Comparison of ENCODE assay signal across 20 cellular contexts in the genomic region with DNA sequence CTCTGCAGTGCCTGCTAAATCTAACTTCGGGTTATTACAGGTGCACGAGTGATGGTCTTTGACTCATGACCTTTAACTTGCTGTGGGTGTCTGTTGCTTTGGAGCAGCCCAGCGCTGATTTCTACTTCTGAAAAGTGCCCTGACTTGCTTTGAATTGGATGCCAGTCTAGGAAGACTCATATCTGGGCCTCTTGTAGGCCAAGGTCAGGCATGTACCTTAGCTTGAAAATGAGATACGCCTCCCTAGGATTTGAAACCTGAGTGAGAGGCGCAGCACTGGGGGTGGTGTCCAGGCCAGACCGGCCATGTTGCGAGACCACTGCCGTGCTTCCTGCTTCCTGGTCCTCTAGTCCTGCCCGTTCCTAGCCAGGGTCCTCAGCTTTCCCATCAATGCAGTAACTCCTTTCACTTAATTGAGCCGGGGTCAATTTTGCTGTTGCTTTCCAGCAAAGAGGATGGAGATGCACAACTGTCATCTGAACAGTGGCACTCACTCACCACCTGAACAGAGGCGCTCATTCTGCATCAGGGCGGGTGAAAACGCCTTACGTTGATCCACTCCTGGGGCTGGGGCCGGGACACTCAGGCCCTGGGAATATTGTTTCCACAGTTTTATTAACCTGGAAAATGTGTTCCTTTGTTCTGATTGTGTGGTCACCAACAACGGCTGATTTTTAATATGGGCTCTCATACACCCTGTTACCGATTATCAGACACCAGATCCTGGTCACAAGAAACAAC. TPM values are rescaled to one million over a fixed set of nuclear protein-coding genes. Genes with fewer than 3 reads are reported as not detected.
DNase-seq lines count a peak whose midpoint lies in the region; ATAC-seq and TF ChIP-seq lines count a peak whose summit lies in the region.
"Had no signal": no experiment of that assay in that cellular context is flagged by ENCODE, and none has a peak within 500 bp of the region (broad histone marks: within the 10 kb centered on the region; RNA-seq: fewer than 3 reads in every experiment).

No MANE protein-coding gene starts in this region.

- no peak for TF ChIP-seq CTCF in coronary artery (IDR thresholded peaks at IDR 0.05)
- no peak for TF ChIP-seq CTCF in gastrocnemius medialis (IDR thresholded peaks at IDR 0.05 in 4 of 5, conservative IDR thresholded peaks at IDR 0.05 in 1 of 5)
- TF ChIP-seq CTCF in CD14-positive monocyte (IDR thresholded peaks at IDR 0.05) = no peak

- no peaks in the 10 kb centered on the region for H3K27me3 ChIP-seq in neuronal stem cell (ENCODE audit: control insufficient read depth in 3 of 3, insufficient read depth in 3 of 3, low read depth in 1 of 3, low read length in 3 of 3)
- H3K27me3 ChIP-seq in gastrocnemius medialis = no peaks in the 10 kb centered on the region

- no peaks in the 10 kb centered on the region for H3K79me1 ChIP-seq in neuronal stem cell (ENCODE audit: low read depth, low read length)

- no peak overlapping the region for H4K8ac ChIP-seq in neuronal stem cell (ENCODE audit: low read depth, low read length)

- no peak overlapping the region for H2BK120ac ChIP-seq in neuronal stem cell (ENCODE audit: low read depth, low read length)

- peaks cover 0 to 3% (median 0%) of the 10 kb centered on the region in 7 donors for H3K9me3 Mint-ChIP-seq in CD14-positive monocyte

- H3K4me3 ChIP-seq in coronary artery (no peak overlapping the region), neuronal stem cell (ENCODE audit: low read length in 2 of 2) (no peak overlapping the region), gastrocnemius medialis (no peak overlapping the region)
- H3K4me3 ChIP-seq: A549 had no signal

- H2AFZ ChIP-seq in neuronal stem cell (ENCODE audit: low read length) = no peak overlapping the region

- H3K27me3 Mint-ChIP-seq in CD14-positive monocyte (ENCODE audit: low read depth in 3 of 3) = peaks cover 15 to 22% (median 16%) of the 10 kb centered on the region in 3 donors

- intact Hi-C loops in Right ventricle myocardium superior (cut with DNase I) (no loop called here), left ventricle myocardium superior (cut with micrococcal nuclease) (no loop called here), gastrocnemius medialis (cut with DNase I; ENCODE audit: low total_unique reads) (no loop called here), CD14-positive monocyte (cut with micrococcal nuclease) (no loop called here)

- no CpG with 5 or more reads among the region's 17 CpGs for WGBS in neuronal stem cell (ENCODE audit: extremely low coverage in 2 of 2, insufficient read length in 2 of 2, insufficient replicate concordance in 1 of 2), 2 donors

- H3K36me3 ChIP-seq in neuronal stem cell (replicated peaks in 1 of 2; ENCODE audit: control insufficient read depth in 2 of 2, insufficient read depth in 2 of 2, low read length in 2 of 2) (no peaks in the 10 kb centered on the region), gastrocnemius medialis (no peaks in the 10 kb centered on the region)

- DNase-seq in Right ventricle myocardium superior (no peak), left ventricle myocardium superior (no peak), coronary artery (ENCODE audit: low spot score) (peak; percentile 53), neuronal stem cell (ENCODE audit: low spot score) (no peak), gastrocnemius medialis (no peak), CD14-positive monocyte (ENCODE audit: low spot score) (no peak)
- DNase-seq: AML-193; CD4-positive, alpha-beta memory T cell; DMS153; DMS79; GDM1; HCEC 1CT had no signal

- in situ Hi-C loops in gastrocnemius medialis (cut with MboI; ENCODE audit: low sequenced_read_pairs in 4 of 4) = no loop called here

- H3K4ac ChIP-seq in neuronal stem cell (ENCODE audit: low read length) = no peak overlapping the region

- H3K9ac ChIP-seq in neuronal stem cell (ENCODE audit: low read depth, low read length, poor library complexity) = no peak overlapping the region

- no peak for TF ChIP-seq POLR2A in gastrocnemius medialis (IDR thresholded peaks at IDR 0.05)

- no peak overlapping the region for H4K91ac ChIP-seq in neuronal stem cell (ENCODE audit: low read depth, low read length, poor library complexity)

- no peak overlapping the region for H2BK15ac ChIP-seq in neuronal stem cell (ENCODE audit: low read length)

- no peaks in the 10 kb centered on the region for H3K4me1 ChIP-seq in neuronal stem cell (ENCODE audit: control insufficient read depth in 2 of 2, insufficient read depth in 1 of 2, low read depth in 1 of 2, low read length in 2 of 2)
- peaks cover 0 to 12% of the 10 kb centered on the region in 2 donors for H3K4me1 ChIP-seq in gastrocnemius medialis
- H3K4me1 ChIP-seq: A549 had no signal

- ATAC-seq in Right ventricle myocardium superior (ENCODE audit: poor library complexity) = peak; percentile 14
- no peak for ATAC-seq in left ventricle myocardium superior
- peak; percentile 19 to 51 for ATAC-seq in gastrocnemius medialis
- ATAC-seq in GM18520 (IDR thresholded peaks at IDR 0.05; ENCODE audit: unreplicated experiment) = no peak
- ATAC-seq in HG02938 (IDR thresholded peaks at IDR 0.05; ENCODE audit: unreplicated experiment) = no peak
- ATAC-seq: A549, HepG2 had no signal

- no peak overlapping the region for H3K23ac ChIP-seq in neuronal stem cell (ENCODE audit: low read depth, low read length, poor library complexity)

- H3K4me2 ChIP-seq in neuronal stem cell (ENCODE audit: insufficient read depth, low read length, poor library complexity, severe bottlenecking) = no peak overlapping the region
- H3K4me2 ChIP-seq: A549 had no signal

- no peak overlapping the region for H2BK5ac ChIP-seq in neuronal stem cell (ENCODE audit: low read length)

- H3K27ac ChIP-seq in coronary artery = no peak overlapping the region
- no peak overlapping the region for H3K27ac ChIP-seq in neuronal stem cell (replicated peaks; ENCODE audit: low read length)
- peak overlapping the region; percentile 12 to 73 (median 44) for H3K27ac ChIP-seq in gastrocnemius medialis
- H3K27ac ChIP-seq: 22Rv1, A549, C4-2B had no signal

- H3K9me3 ChIP-seq in neuronal stem cell (replicated peaks in 1 of 2; ENCODE audit: control insufficient read depth in 2 of 2, insufficient read depth in 1 of 2, low read depth in 1 of 2, low read length in 2 of 2) (no peaks in the 10 kb centered on the region), gastrocnemius medialis (no peaks in the 10 kb centered on the region)
- H3K9me3 ChIP-seq: A549 had no signal

- no peak overlapping the region for H2AK5ac ChIP-seq in neuronal stem cell (ENCODE audit: low read depth, low read length)

- no peak overlapping the region for H2BK12ac ChIP-seq in neuronal stem cell (ENCODE audit: low read length)

- no peak overlapping the region for H3K14ac ChIP-seq in neuronal stem cell (ENCODE audit: low read length)

- no peak overlapping the region for H3K27ac Mint-ChIP-seq in CD14-positive monocyte
- H3K27ac Mint-ChIP-seq: CD4-positive, alpha-beta memory T cell had no signal

- no peaks in the 10 kb centered on the region for H3K36me3 Mint-ChIP-seq in CD14-positive monocyte
- H3K36me3 Mint-ChIP-seq: CD4-positive, alpha-beta memory T cell had no signal

- H3K4me3 Mint-ChIP-seq in CD14-positive monocyte = no peak overlapping the region
- H3K4me3 Mint-ChIP-seq: CD4-positive, alpha-beta memory T cell had no signal

- peak overlapping the region; percentile 11 for H3K18ac ChIP-seq in neuronal stem cell (ENCODE audit: low read length)

- no peaks in the 10 kb centered on the region for H3K4me1 Mint-ChIP-seq in CD14-positive monocyte
- H3K4me1 Mint-ChIP-seq: CD4-positive, alpha-beta memory T cell had no signal

RNA-seq across cellular contexts. Expression of gene PCAT7, which starts 14.3 kb away (rescaled TPM):
- total RNA-seq in Right ventricle myocardium superior (0.08 TPM), left ventricle myocardium superior (not detected), gastrocnemius medialis (not detected)
- 5.3 TPM for polyA plus RNA-seq in neuronal stem cell (2013, experiment 1 of 2)
- polyA plus RNA-seq in neuronal stem cell (2013, experiment 2 of 2) = 5.3 TPM
- not detected for polyA plus RNA-seq in CD14-positive monocyte
- total RNA-seq: CD4-positive, alpha-beta memory T cell; Daoy had no signal
- polyA plus RNA-seq: CD4-positive, alpha-beta memory T cell had no signal

RNA-seq across cellular contexts. Expression of gene FBP2, which starts 24.5 kb away (rescaled TPM):
- total RNA-seq in Right ventricle myocardium superior (0.27 TPM), left ventricle myocardium superior (not detected), gastrocnemius medialis (10 to 100 TPM; 12.1 to 56.5 (median 41.5) TPM)
- polyA plus RNA-seq in neuronal stem cell (2013, experiment 1 of 2) = 0.03 TPM
- polyA plus RNA-seq in neuronal stem cell (2013, experiment 2 of 2) = not detected
- polyA plus RNA-seq in CD14-positive monocyte = not detected
- total RNA-seq: CD4-positive, alpha-beta memory T cell; Daoy; HepG2 had no signal
- polyA plus RNA-seq: A549; BJ; CD4-positive, alpha-beta memory T cell; HepG2 had no signal

Comparison
In these comparisons a context has a peak if more than half of its experiments do, and no peak if none do; other contexts are left out.
1. ATAC-seq: peak in Right ventricle myocardium superior (single experiment) and gastrocnemius medialis (2 of 2); none in left ventricle myocardium superior (single experiment), GM18520 (single experiment) and HG02938 (single experiment).
2. H3K27ac ChIP-seq: peak in gastrocnemius medialis (4 of 4); none in coronary artery (0 of 2) and neuronal stem cell (single experiment).
3. RNA of gene FBP2, which starts 24.5 kb away (total RNA-seq): 12.1 to 56.5 TPM in gastrocnemius medialis; 0.27 TPM in Right ventricle myocardium superior (single experiment) and not detected in left ventricle myocardium superior (single experiment); every median in the first group is over 10 times any median in the second.